ENCODE assay signal across 6 cellular contexts in the genomic region with DNA sequence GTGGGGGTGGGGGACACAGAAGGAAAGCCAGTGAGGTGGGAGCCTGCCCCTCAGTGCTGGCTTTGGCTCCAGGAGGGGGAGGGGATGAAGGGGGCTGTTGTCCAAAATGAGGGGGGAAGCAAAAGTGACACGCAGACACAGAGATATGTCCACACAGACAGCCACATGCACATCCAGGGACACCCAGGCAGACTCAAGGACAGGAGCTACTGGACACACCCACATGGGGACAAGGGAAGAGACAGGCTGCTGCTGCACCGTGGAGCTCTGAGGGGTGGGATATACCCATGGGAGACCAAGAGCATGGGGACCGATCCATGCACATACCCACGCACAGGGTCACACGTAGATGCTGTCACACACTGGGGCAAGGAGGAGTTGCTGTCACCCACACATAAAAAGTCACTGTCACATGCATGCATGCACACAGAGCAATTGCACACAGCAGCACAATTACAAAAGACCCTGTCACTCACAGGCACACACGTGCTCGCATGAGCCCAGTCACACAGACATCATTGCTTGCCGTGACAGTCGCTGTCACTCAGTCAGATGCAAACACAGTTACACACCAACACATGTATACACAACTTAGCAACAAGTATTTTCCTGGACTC. TPM values are rescaled to one million over a fixed set of nuclear protein-coding genes. Genes with fewer than 3 reads are reported as not detected.
DNase-seq lines count a peak whose midpoint lies in the region; ATAC-seq and TF ChIP-seq lines count a peak whose summit lies in the region.

No MANE protein-coding gene starts in this region.

- peaks cover 28% of the 10 kb centered on the region for H3F3A ChIP-seq in neural progenitor cell (ENCODE audit: low read depth)

- TF ChIP-seq CTCF in KMS-11 (conservative IDR thresholded peaks at IDR 0.05; ENCODE audit: low read depth, low read length): no peak
- no peak for TF ChIP-seq CTCF in mammary epithelial cell (conservative IDR thresholded peaks at IDR 0.05 in 1 of 2, IDR thresholded peaks at IDR 0.05 in 1 of 2; ENCODE audit: extremely low read depth in 1 of 2, insufficient read depth in 1 of 2, low read depth in 1 of 2, low read length in 2 of 2)
- TF ChIP-seq CTCF in neural progenitor cell (IDR thresholded peaks at IDR 0.05): no peak

- no TSS peak for BruUV-seq in mammary epithelial cell (replicated peaks; lab: Mats Ljungman, UMichigan)

- CTCF ChIA-PET in mammary epithelial cell (lab: Charles Lee; ENCODE audit: low non-redundant PET): no interaction called here

- peaks cover 6% of the 10 kb centered on the region; the same call in 1 of the 2 replicates for H3K27me3 ChIP-seq in KMS-11 (ENCODE audit: insufficient read depth, low read depth)
- no peaks in the 10 kb centered on the region for H3K27me3 ChIP-seq in mammary epithelial cell (ENCODE audit: insufficient read depth, low read length)
- peaks cover 11% of the 10 kb centered on the region for H3K27me3 ChIP-seq in neural progenitor cell

- dilution Hi-C loops in mammary epithelial cell (cut with HindIII; ENCODE audit: low sequenced_read_pairs): no loop called here

- H3K4me3 ChIP-seq in KMS-11 (IDR thresholded peaks at IDR 0.05; ENCODE audit: insufficient read depth, low read depth, low read length) (no peak overlapping the region), mammary epithelial cell (replicated peaks in 1 of 3; ENCODE audit: insufficient read depth in 1 of 3, low read depth in 2 of 3, low read length in 3 of 3) (peak overlapping the region; percentile 94 to 96 (median 94)), neural progenitor cell (peak overlapping the region; percentile 98)

- no peaks in the 10 kb centered on the region for H3K9me3 ChIP-seq in mammary epithelial cell (replicated peaks; ENCODE audit: insufficient read depth, low read length)
- H3K9me3 ChIP-seq in neural progenitor cell (ENCODE audit: low read depth): no peaks in the 10 kb centered on the region

- H3K4me1 ChIP-seq in KMS-11 (ENCODE audit: low read depth, poor library complexity, severe bottlenecking) (peaks cover 45% of the 10 kb centered on the region), mammary epithelial cell (ENCODE audit: insufficient read depth, low read length) (peaks cover 30% of the 10 kb centered on the region), neural progenitor cell (peaks cover 50% of the 10 kb centered on the region)

- H3K4me2 ChIP-seq in KMS-11: peak overlapping the region; percentile 85
- peak overlapping the region; percentile 29 for H3K4me2 ChIP-seq in mammary epithelial cell (ENCODE audit: insufficient read depth, low read depth, low read length)
- peak overlapping the region; percentile 95 for H3K4me2 ChIP-seq in neural progenitor cell

- H3K36me3 Mint-ChIP-seq in neural progenitor cell: no peaks in the 10 kb centered on the region

- ATAC-seq in HG03378 (IDR thresholded peaks at IDR 0.05; ENCODE audit: unreplicated experiment): no peak

- in situ Hi-C loops in mammary epithelial cell (cut with MboI; ENCODE audit: low sequenced_read_pairs in 2 of 2): no loop called here

- H3K27ac Mint-ChIP-seq in neural progenitor cell: no peak overlapping the region

- H3K9ac ChIP-seq in KMS-11: peak overlapping the region; percentile 82; the same call in 1 of the 2 replicates
- no peak overlapping the region for H3K9ac ChIP-seq in mammary epithelial cell (ENCODE audit: insufficient read depth, low read length)
- no peak overlapping the region for H3K9ac ChIP-seq in neural progenitor cell

- H3K4me1 Mint-ChIP-seq in neural progenitor cell: peaks cover 74% of the 10 kb centered on the region

- no peaks in the 10 kb centered on the region for H3K9me3 Mint-ChIP-seq in neural progenitor cell

- no peaks in the 10 kb centered on the region for H3K36me3 ChIP-seq in KMS-11 (ENCODE audit: insufficient read depth)
- H3K36me3 ChIP-seq in mammary epithelial cell (ENCODE audit: insufficient read depth, low read length): no peaks in the 10 kb centered on the region
- H3K36me3 ChIP-seq in neural progenitor cell: no peaks in the 10 kb centered on the region

- DNase-seq in mammary epithelial cell (no peak), neural progenitor cell (ENCODE audit: low spot score) (no peak), SIG-M5 (lab: John Stamatoyannopoulos, UW) (no peak), SW480 (ENCODE audit: low spot score) (no peak)

- intact Hi-C loops in mammary epithelial cell (cut with micrococcal nuclease): loop anchor here (1.0 to 5.0 kb wide), 2 partner anchors 33 to 47 kb away; no protein-coding TSS in a partner anchor

- WGBS in mammary epithelial cell (ENCODE audit: low coverage, missing lambda C conversion rate): 26% methylated on average over 6 of the region's 9 CpGs

- H3K27ac ChIP-seq in KMS-11: no peak overlapping the region
- no peak overlapping the region for H3K27ac ChIP-seq in mammary epithelial cell (ENCODE audit: insufficient read depth, low read depth, low read length)
- no peak overlapping the region for H3K27ac ChIP-seq in neural progenitor cell

- H2AFZ ChIP-seq in KMS-11 (ENCODE audit: low read depth) (no peak overlapping the region; the same call in 1 of the 2 replicates), mammary epithelial cell (ENCODE audit: low read depth, low read length) (peak overlapping the region; percentile 96), neural progenitor cell (replicated peaks) (no peak overlapping the region)

- no peaks in the 10 kb centered on the region for H4K20me1 ChIP-seq in KMS-11 (ENCODE audit: insufficient read depth)
- no peaks in the 10 kb centered on the region for H4K20me1 ChIP-seq in mammary epithelial cell (ENCODE audit: insufficient read depth, low read length)
- peaks cover 7% of the 10 kb centered on the region for H4K20me1 ChIP-seq in neural progenitor cell (ENCODE audit: low read depth)

- H3K4me3 Mint-ChIP-seq in neural progenitor cell: peak overlapping the region; percentile 95

- H3K79me2 ChIP-seq in KMS-11 (ENCODE audit: insufficient read depth, low read depth) (peaks cover 7% of the 10 kb centered on the region; the same call in 1 of the 2 replicates), mammary epithelial cell (ENCODE audit: insufficient read depth, low read length) (peaks cover 7% of the 10 kb centered on the region), neural progenitor cell (ENCODE audit: low read depth) (peaks cover 21% of the 10 kb centered on the region)

- peaks cover 8% of the 10 kb centered on the region for H3K27me3 Mint-ChIP-seq in neural progenitor cell (ENCODE audit: insufficient read depth, low read depth)

RNA-seq across cellular contexts. Expression of gene THRA, which starts 1.3 kb away (rescaled TPM):
- 10 to 100 TPM; 10.8 to 11.7 TPM for total RNA-seq in mammary epithelial cell
- 10.0 TPM for polyA plus RNA-seq in mammary epithelial cell
- polyA minus RNA-seq in mammary epithelial cell: 33.1 TPM
- 14.5 and 20.8 TPM in 2 replicates for total RNA-seq in neural progenitor cell (ENCODE audit: low replicate concordance)

RNA-seq across cellular contexts. Expression of gene MED24, which starts 9.8 kb away (rescaled TPM):
- 10 to 100 TPM; 59.3 to 85.6 TPM for total RNA-seq in mammary epithelial cell
- 91.2 TPM for polyA plus RNA-seq in mammary epithelial cell
- polyA minus RNA-seq in mammary epithelial cell: 116 TPM
- total RNA-seq in neural progenitor cell (ENCODE audit: low replicate concordance): 64.3 and 109 TPM in 2 replicates

RNA-seq across cellular contexts. Expression of gene NR1D1, which starts 36.4 kb away (rescaled TPM):
- 10 to 100 TPM in 1 of 2 donors, 1 to 10 TPM in 1; 2.0 to 25.9 TPM for total RNA-seq in mammary epithelial cell
- 7.9 TPM for polyA plus RNA-seq in mammary epithelial cell
- polyA minus RNA-seq in mammary epithelial cell: 41.0 TPM
- total RNA-seq in neural progenitor cell (ENCODE audit: low replicate concordance): 0.24 and 0.87 TPM in 2 replicates

RNA-seq across cellular contexts. Expression of gene CSF3, which starts 48.8 kb away (rescaled TPM):
- 1 to 10 TPM in 1 of 2 donors, not detected in 1; 8.2 TPM for total RNA-seq in mammary epithelial cell
- 5.1 TPM for polyA plus RNA-seq in mammary epithelial cell
- not detected for polyA minus RNA-seq in mammary epithelial cell
- not detected in 2 replicates for total RNA-seq in neural progenitor cell (ENCODE audit: low replicate concordance)

RNA-seq across cellular contexts. Expression of gene MSL1, which starts 57.7 kb away (rescaled TPM):
- total RNA-seq in mammary epithelial cell (10 to 100 TPM; 36.8 to 72.1 TPM), neural progenitor cell (ENCODE audit: low replicate concordance) (144 and 190 TPM in 2 replicates)
- polyA plus RNA-seq in mammary epithelial cell: 41.3 TPM
- 53.9 TPM for polyA minus RNA-seq in mammary epithelial cell

Comparison
In these comparisons a context has a peak if more than half of its experiments do, and no peak if none do; other contexts are left out.
1. H3K4me2 ChIP-seq: peak in every context shown above with its lines; median percentile 95 in neural progenitor cell; 85 in KMS-11; 29 in mammary epithelial cell.